Comparison of ENCODE assay signal across 1 cellular context in genomic region chr10:71631007-71631859, GRCh38.
TF ChIP-seq lines count a peak whose summit lies in the region.

No MANE protein-coding gene starts in this region.

TF ChIP-seq in HEK293, 187 proteins besides CTCF, POLR2A, EP300 and RAD21 (continued from another document and continues in another):
- TF ChIP-seq INSM2 (tag by site-specific recombination; IDR thresholded peaks at IDR 0.05), result no peak
- TF ChIP-seq HOXA7 (CRISPR knock-in tag; IDR thresholded peaks at IDR 0.05; ENCODE audit: borderline replicate concordance), result no peak
- no peak for TF ChIP-seq ZNF530 (tag by site-specific recombination; IDR thresholded peaks at IDR 0.05; ENCODE audit: low read depth)
- no peak for TF ChIP-seq ZNF354C (tag by site-specific recombination; IDR thresholded peaks at IDR 0.05; ENCODE audit: borderline replicate concordance, low read depth)
- TF ChIP-seq ZNF341 (tag by site-specific recombination; IDR thresholded peaks at IDR 0.05; ENCODE audit: low read depth), result peak; percentile 22; the same call in 1 of the 2 replicates
- no peak for TF ChIP-seq ZNF488 (tag by site-specific recombination; IDR thresholded peaks at IDR 0.05)
- TF ChIP-seq SP3 (tag by site-specific recombination; IDR thresholded peaks at IDR 0.05), result no peak
- no peak for TF ChIP-seq ZNF792 (tag by site-specific recombination; IDR thresholded peaks at IDR 0.05)
- TF ChIP-seq GLI4 (tag by site-specific recombination; IDR thresholded peaks at IDR 0.05), result no peak
- TF ChIP-seq ZNF701 (tag by site-specific recombination; IDR thresholded peaks at IDR 0.05), result no peak
- no peak for TF ChIP-seq ZNF140 (tag by site-specific recombination; IDR thresholded peaks at IDR 0.05)
- peak; percentile 60 for TF ChIP-seq PATZ1 (tag by site-specific recombination; IDR thresholded peaks at IDR 0.05)
- TF ChIP-seq ZNF423 (tag by site-specific recombination; IDR thresholded peaks at IDR 0.05), result peak; percentile 78; the same call in 1 of the 2 replicates
- no peak for TF ChIP-seq EGR2 (tag by site-specific recombination; IDR thresholded peaks at IDR 0.05; ENCODE audit: low read depth)
- TF ChIP-seq KLF16 (tag by site-specific recombination; IDR thresholded peaks at IDR 0.05), result no peak
- TF ChIP-seq RBAK (tag by site-specific recombination; IDR thresholded peaks at IDR 0.05), result no peak
- no peak for TF ChIP-seq ZNF510 (tag by site-specific recombination; IDR thresholded peaks at IDR 0.05; ENCODE audit: insufficient replicate concordance)
- TF ChIP-seq ZNF623 (tag by site-specific recombination; IDR thresholded peaks at IDR 0.05), result no peak
- no peak for TF ChIP-seq ZNF747 (tag by site-specific recombination; IDR thresholded peaks at IDR 0.05)
- TF ChIP-seq ZNF529 (tag by site-specific recombination; IDR thresholded peaks at IDR 0.05; ENCODE audit: insufficient replicate concordance), result no peak
- no peak for TF ChIP-seq ZNF311 (tag by site-specific recombination; IDR thresholded peaks at IDR 0.05; ENCODE audit: borderline replicate concordance)
- TF ChIP-seq ZNF518A (tag by site-specific recombination; conservative IDR thresholded peaks at IDR 0.05; ENCODE audit: low read depth), result no peak
- no peak for TF ChIP-seq ZNF239 (tag by site-specific recombination; IDR thresholded peaks at IDR 0.05)
- no peak for TF ChIP-seq ZBTB6 (tag by site-specific recombination; IDR thresholded peaks at IDR 0.05)
- TF ChIP-seq ZNF544 (tag by site-specific recombination; IDR thresholded peaks at IDR 0.05), result no peak
- TF ChIP-seq ZNF433 (tag by site-specific recombination; IDR thresholded peaks at IDR 0.05; ENCODE audit: low read depth), result no peak
- no peak for TF ChIP-seq ZNF571 (tag by site-specific recombination; IDR thresholded peaks at IDR 0.05)
- no peak for TF ChIP-seq ZNF837 (tag by site-specific recombination; IDR thresholded peaks at IDR 0.05)
- no peak for TF ChIP-seq ZBTB26 (tag by site-specific recombination; optimal IDR thresholded peaks at IDR 0.05)
- peak; percentile 78 for TF ChIP-seq ZBTB8A (tag by site-specific recombination; IDR thresholded peaks at IDR 0.05)
- TF ChIP-seq KLF8 (tag by site-specific recombination; IDR thresholded peaks at IDR 0.05), result no peak
- TF ChIP-seq ZNF707 (tag by site-specific recombination; IDR thresholded peaks at IDR 0.05), result no peak
- no peak for TF ChIP-seq ZBTB49 (tag by site-specific recombination; IDR thresholded peaks at IDR 0.05; ENCODE audit: low read depth)
- peak; percentile 98 for TF ChIP-seq OSR2 (tag by site-specific recombination; IDR thresholded peaks at IDR 0.05)
- TF ChIP-seq ZNF292 (tag by site-specific recombination; IDR thresholded peaks at IDR 0.05; ENCODE audit: borderline replicate concordance, low read depth), result no peak
- TF ChIP-seq ZNF362 (tag by site-specific recombination; IDR thresholded peaks at IDR 0.05), result no peak
- TF ChIP-seq ZNF610 (tag by site-specific recombination; IDR thresholded peaks at IDR 0.05; ENCODE audit: borderline replicate concordance), result 0 out of 2 replicates have a peak, but pooled peaks have one; percentile 37
- no peak for TF ChIP-seq SETDB1 (IDR thresholded peaks at IDR 0.05; ENCODE audit: insufficient read length, low read length)
- no peak for TF ChIP-seq ZNF501 (tag by site-specific recombination; IDR thresholded peaks at IDR 0.05)
- no peak for TF ChIP-seq PRDM4 (tag by site-specific recombination; IDR thresholded peaks at IDR 0.05)
- TF ChIP-seq ZNF16 (tag by site-specific recombination; IDR thresholded peaks at IDR 0.05; ENCODE audit: low read depth), result no peak
- no peak for TF ChIP-seq ZNF555 (tag by site-specific recombination; conservative IDR thresholded peaks at IDR 0.05)
- TF ChIP-seq ZNF580 (tag by site-specific recombination; IDR thresholded peaks at IDR 0.05), result no peak
- no peak for TF ChIP-seq ZNF404 (tag by site-specific recombination; IDR thresholded peaks at IDR 0.05)
